ENCODE assay signal across 25 cellular contexts in genomic region chr3:50068134-50068533, GRCh38. TPM values are rescaled to one million over a fixed set of nuclear protein-coding genes. Genes with fewer than 3 reads are reported as not detected.
DNase-seq lines count a peak whose midpoint lies in the region; ATAC-seq, FAIRE-seq and TF ChIP-seq lines count a peak whose summit lies in the region.
"Had no signal": no experiment of that assay in that cellular context is flagged by ENCODE, and none has a peak within 500 bp of the region (broad histone marks: within the 10 kb centered on the region; RNA-seq: fewer than 3 reads in every experiment).

No MANE protein-coding gene starts in this region.

- POLR2A ChIA-PET in HepG2 (lab: Yijun Ruan, JAX): no interaction called here

- no peak overlapping the region for H3K4me3 ChIP-seq in HepG2 (replicated peaks in 1 of 3; ENCODE audit: insufficient read depth in 1 of 3, low read depth in 2 of 3, low read length in 3 of 3)
- H3K4me3 ChIP-seq in right lobe of liver: no peak overlapping the region
- H3K4me3 ChIP-seq: coronary artery, gastroesophageal sphincter, neural progenitor cell had no signal

- peaks cover 100% of the 10 kb centered on the region for H3K36me3 Mint-ChIP-seq in stimulated activated effector memory CD8-positive, alpha-beta T cell treated with anti-CD3 and anti-CD28 coated beads, Interleukin-12 subunit alpha, Interleukin-12 subunit beta, amount 100 ng/mL, for 72 hours

- no peak overlapping the region for H3K27ac ChIP-seq in HepG2 (ENCODE audit: extremely low read length, insufficient read depth, low read length)
- no peak overlapping the region for H3K27ac ChIP-seq in right lobe of liver
- H3K27ac ChIP-seq: coronary artery, gastroesophageal sphincter, neural progenitor cell, VCaP had no signal

- WGBS in HepG2 (ENCODE audit: low lambda C conversion rate): 100% methylated on average over 2 of the region's 2 CpGs
- 100% methylated on average over 1 of the region's 2 CpGs for WGBS in right lobe of liver (ENCODE audit: insufficient coverage, low coverage, low lambda C conversion rate, missing lambda C conversion rate)

- TF ChIP-seq CTCF in HepG2 (CRISPR knock-in tag; IDR thresholded peaks at IDR 0.05): no peak
- no peak for TF ChIP-seq CTCF in right lobe of liver (IDR thresholded peaks at IDR 0.05)

- H3K27me3 ChIP-seq in HepG2 (ENCODE audit: control insufficient read depth in 1 of 2, insufficient read depth in 2 of 2, low read length in 2 of 2) (no peaks in the 10 kb centered on the region), right lobe of liver (no peaks in the 10 kb centered on the region)
- H3K27me3 ChIP-seq: gastroesophageal sphincter, neural progenitor cell had no signal

- in situ Hi-C loops in HepG2 (cut with HindIII; ENCODE audit: extremely low pct_ligation_motif_present, low pct_unique_long_range_greater_than_20kb): no loop called here

- H3K4me2 ChIP-seq in HepG2 (ENCODE audit: low read depth, low read length): no peak overlapping the region
- H3K4me2 ChIP-seq: neural progenitor cell had no signal

- H3K79me2 ChIP-seq in HepG2 (ENCODE audit: insufficient read depth, low read length): no peaks in the 10 kb centered on the region

- no peak overlapping the region for H3K4me3 Mint-ChIP-seq in stimulated activated effector memory CD8-positive, alpha-beta T cell treated with anti-CD3 and anti-CD28 coated beads, Interleukin-12 subunit alpha, Interleukin-12 subunit beta, amount 100 ng/mL, for 72 hours
- H3K4me3 Mint-ChIP-seq: activated naive CD4-positive, alpha-beta T cell treated with anti-CD3 and anti-CD28 coated beads for 36 hours; CD4-positive, CD25-positive, alpha-beta regulatory T cell; neural progenitor cell; T-helper 1 cell treated with Interleukin-12 subunit alpha and Interleukin-12 subunit beta and Interleukin-4 antibody, amounts not matched to agents 30 μg/mL and 1 μg/mL, for 36 hours had no signal

- TF ChIP-seq EP300 in HepG2 (IDR thresholded peaks at IDR 0.05; ENCODE audit: low read depth in 2 of 2, low read length in 2 of 2) (no peak), HepG2 (CRISPR knock-in tag; IDR thresholded peaks at IDR 0.05; ENCODE audit: borderline replicate concordance) (no peak)

- FAIRE-seq in HepG2 (lab: Jason Lieb, UNC): no peak
- FAIRE-seq: A204.1, endometrium had no signal

- H4K20me1 ChIP-seq in HepG2 (ENCODE audit: insufficient read depth, low read length): no peaks in the 10 kb centered on the region

- DNase-seq in HepG2 (ENCODE audit: low spot score) (no peak), right lobe of liver (no peak), amniotic epithelial cell (ENCODE audit: low read depth) (peak; percentile 78), glomerular visceral epithelial cell (ENCODE audit: extremely low spot score) (peak; percentile 80), GDM1 (lab: John Stamatoyannopoulos, UW) (no peak), T1000 (lab: John Stamatoyannopoulos, UW) (no peak)
- DNase-seq in stimulated activated effector memory CD8-positive, alpha-beta T cell treated with anti-CD3 and anti-CD28 coated beads, Interleukin-12 subunit alpha, Interleukin-12 subunit beta, amount 100 ng/mL, for 72 hours (ENCODE audit: low spot score in 2 of 2): no peak
- DNase-seq: activated CD4-positive, alpha-beta T cell treated with anti-CD3 and anti-CD28 coated beads, Interleukin-2, amount 50 U/mL, for 4 hours; activated naive CD4-positive, alpha-beta T cell treated with anti-CD3 and anti-CD28 coated beads for 36 hours; activated T-cell treated with anti-CD3 and anti-CD28 coated beads for 4 hours; CD4-positive, CD25-positive, alpha-beta regulatory T cell; DMS 273 treated with DMSO at 0.1 percent for 48 hours; NCI-H1105; NCI-H69; SHP77 treated with DMSO at 0.1 percent for 48 hours; stimulated activated CD4-positive, alpha-beta T cell treated with anti-CD3 and anti-CD28 coated beads, Interleukin-12 subunit alpha, Interleukin-12 subunit beta, amount 100 ng/mL, for 4 hours had no signal

- H3K9me3 ChIP-seq in HepG2 (ENCODE audit: low read length) (no peaks in the 10 kb centered on the region), right lobe of liver (no peaks in the 10 kb centered on the region)
- H3K9me3 ChIP-seq: gastroesophageal sphincter had no signal

- H3K27ac Mint-ChIP-seq in stimulated activated effector memory CD8-positive, alpha-beta T cell treated with anti-CD3 and anti-CD28 coated beads, Interleukin-12 subunit alpha, Interleukin-12 subunit beta, amount 100 ng/mL, for 72 hours: peak overlapping the region; percentile 1
- H3K27ac Mint-ChIP-seq: activated naive CD4-positive, alpha-beta T cell treated with anti-CD3 and anti-CD28 coated beads for 36 hours; neural progenitor cell; T-helper 1 cell treated with Interleukin-12 subunit alpha and Interleukin-12 subunit beta and Interleukin-4 antibody, amounts not matched to agents 30 μg/mL and 1 μg/mL, for 36 hours had no signal

- H3K36me3 ChIP-seq in HepG2 (replicated peaks in 1 of 2; ENCODE audit: control insufficient read depth in 1 of 2, insufficient read depth in 2 of 2, low read length in 2 of 2) (peaks cover 30 to 77% of the 10 kb centered on the region in 2 experiments), right lobe of liver (peaks cover 0 to 94% (median 38%) of the 10 kb centered on the region in 4 donors)

- CTCF ChIA-PET in HepG2 (lab: Yijun Ruan, JAX; ENCODE audit: low intra/inter-chr PET ratio, low total read pairs): no interaction called here

- intact Hi-C loops in HepG2 (cut with micrococcal nuclease; ENCODE audit: unreplicated experiment) (no loop called here), right lobe of liver (cut with DNase I) (no loop called here)

- no peak overlapping the region for H3K9ac ChIP-seq in HepG2 (ENCODE audit: insufficient read depth, low read depth, low read length)
- H3K9ac ChIP-seq: neural progenitor cell had no signal

- TF ChIP-seq POLR2A in HepG2 (IDR thresholded peaks at IDR 0.05; ENCODE audit: insufficient read depth in 1 of 2, low read depth in 2 of 2, low read length in 2 of 2) (no peak), right lobe of liver (IDR thresholded peaks at IDR 0.05) (no peak)

- H3K4me1 Mint-ChIP-seq in stimulated activated effector memory CD8-positive, alpha-beta T cell treated with anti-CD3 and anti-CD28 coated beads, Interleukin-12 subunit alpha, Interleukin-12 subunit beta, amount 100 ng/mL, for 72 hours: no peaks in the 10 kb centered on the region
- H3K4me1 Mint-ChIP-seq: neural progenitor cell had no signal

- no peak for TF ChIP-seq RAD21 in HepG2 (CRISPR knock-in tag; IDR thresholded peaks at IDR 0.05)

- H2AFZ ChIP-seq in HepG2 (ENCODE audit: low read length): no peak overlapping the region
- H2AFZ ChIP-seq: neural progenitor cell had no signal

- BruUV-seq in HepG2 (replicated peaks; lab: Mats Ljungman, UMichigan): TSS peak; percentile 34

- H3K9me3 Mint-ChIP-seq in stimulated activated effector memory CD8-positive, alpha-beta T cell treated with anti-CD3 and anti-CD28 coated beads, Interleukin-12 subunit alpha, Interleukin-12 subunit beta, amount 100 ng/mL, for 72 hours: no peaks in the 10 kb centered on the region
- H3K9me3 Mint-ChIP-seq: activated naive CD4-positive, alpha-beta T cell treated with anti-CD3 and anti-CD28 coated beads for 36 hours; CD4-positive, CD25-positive, alpha-beta regulatory T cell; neural progenitor cell; T-helper 1 cell treated with Interleukin-12 subunit alpha and Interleukin-12 subunit beta and Interleukin-4 antibody, amounts not matched to agents 30 μg/mL and 1 μg/mL, for 36 hours had no signal

- ATAC-seq in HepG2 (no peak), right lobe of liver (no peak), esophagus mucosa (no peak)
- no peak for ATAC-seq in stimulated activated effector memory CD8-positive, alpha-beta T cell treated with anti-CD3 and anti-CD28 coated beads, Interleukin-12 subunit alpha, Interleukin-12 subunit beta, amount 100 ng/mL, for 72 hours
- ATAC-seq: gastroesophageal sphincter, left lobe of liver had no signal

- H3K4me1 ChIP-seq in HepG2 (ENCODE audit: insufficient read depth, low read length) (no peaks in the 10 kb centered on the region), right lobe of liver (no peaks in the 10 kb centered on the region)
- H3K4me1 ChIP-seq: gastroesophageal sphincter, neural progenitor cell had no signal

TF ChIP-seq in HepG2, 621 proteins besides CTCF, POLR2A, EP300 and RAD21 (continues in another document):
- TF ChIP-seq PBX2 (CRISPR knock-in tag; IDR thresholded peaks at IDR 0.05): no peak

RNA-seq across cellular contexts. Expression of gene RBM5, which starts 20.6 kb away (rescaled TPM):
- total RNA-seq in HepG2 (2016; rRNA removed; fragmentation: Illumina TruSeq; extraction: Trizol): 65.0 and 106 TPM in 2 replicates
- 28.2 and 29.4 TPM in 2 replicates for total RNA-seq in HepG2 (2016; cell fraction: cytosol; rRNA removed; fragmentation: Illumina TruSeq; extraction: Trizol; ENCODE audit: low read depth)
- total RNA-seq in HepG2 (2016; cell fraction: insoluble cytoplasmic fraction; rRNA removed; fragmentation: Illumina TruSeq; extraction: Trizol): 57.8 and 102 TPM in 2 replicates
- total RNA-seq in HepG2 (2016; cell fraction: membrane; rRNA removed; fragmentation: Illumina TruSeq; extraction: Trizol): 21.6 and 27.7 TPM in 2 replicates
- 176 and 216 TPM in 2 replicates for total RNA-seq in HepG2 (2016; cell fraction: nucleus; rRNA removed; fragmentation: Illumina TruSeq; extraction: Trizol)
- 204 and 254 TPM in 2 replicates for polyA plus RNA-seq in HepG2 (2011; rRNA removed)
- 65.2 and 69.9 TPM in 2 replicates for polyA plus RNA-seq in HepG2 (2011; cell fraction: cytosol; rRNA removed)
- 615 and 653 TPM in 2 replicates for polyA plus RNA-seq in HepG2 (2011; cell fraction: nucleus; rRNA removed)
- 78.9 and 117 TPM in 2 replicates for polyA plus RNA-seq in HepG2 (2012)
- polyA plus RNA-seq in HepG2 (2016; cell fraction: cytosol; fragmentation: Illumina TruSeq; extraction: Trizol; ENCODE audit: low read depth): 2.8 and 3.1 TPM in 2 replicates
- polyA plus RNA-seq in HepG2 (2016; cell fraction: insoluble cytoplasmic fraction; fragmentation: Illumina TruSeq; extraction: Trizol; ENCODE audit: low read depth): 44.4 and 46.1 TPM in 2 replicates
- 4.0 and 7.3 TPM in 2 replicates for polyA plus RNA-seq in HepG2 (2016; cell fraction: membrane; fragmentation: Illumina TruSeq; extraction: Trizol; ENCODE audit: low read depth)
- 371 and 412 TPM in 2 replicates for polyA plus RNA-seq in HepG2 (2016; cell fraction: nucleus; fragmentation: Illumina TruSeq; extraction: Trizol; ENCODE audit: insufficient read depth, low read depth)
- 201 and 212 TPM in 2 replicates for polyA minus RNA-seq in HepG2 (2011; rRNA and poly(A)+ RNA removed; ENCODE audit: low replicate concordance)
- 50.6 and 64.3 TPM in 2 replicates for polyA minus RNA-seq in HepG2 (2011; cell fraction: cytosol; rRNA and poly(A)+ RNA removed)
- polyA minus RNA-seq in HepG2 (2011; cell fraction: nucleus; rRNA and poly(A)+ RNA removed): 340 and 438 TPM in 2 replicates
- 10 to 100 TPM; 42.1 to 62.4 (median 46.4) TPM for total RNA-seq in right lobe of liver
- 59.5 TPM for total RNA-seq in esophagus mucosa

Comparison
In these comparisons a context has a peak if more than half of its experiments do, and no peak if none do; other contexts are left out.
1. DNase-seq: peak in amniotic epithelial cell (single experiment) and glomerular visceral epithelial cell (single experiment); none in HepG2 (single experiment), right lobe of liver (0 of 3), stimulated activated effector memory CD8-positive, alpha-beta T cell treated with anti-CD3 and anti-CD28 coated beads, Interleukin-12 subunit alpha, Interleukin-12 subunit beta, amount 100 ng/mL, for 72 hours (0 of 2), GDM1 (single experiment) and T1000 (single experiment).